In the genomic region with DNA sequence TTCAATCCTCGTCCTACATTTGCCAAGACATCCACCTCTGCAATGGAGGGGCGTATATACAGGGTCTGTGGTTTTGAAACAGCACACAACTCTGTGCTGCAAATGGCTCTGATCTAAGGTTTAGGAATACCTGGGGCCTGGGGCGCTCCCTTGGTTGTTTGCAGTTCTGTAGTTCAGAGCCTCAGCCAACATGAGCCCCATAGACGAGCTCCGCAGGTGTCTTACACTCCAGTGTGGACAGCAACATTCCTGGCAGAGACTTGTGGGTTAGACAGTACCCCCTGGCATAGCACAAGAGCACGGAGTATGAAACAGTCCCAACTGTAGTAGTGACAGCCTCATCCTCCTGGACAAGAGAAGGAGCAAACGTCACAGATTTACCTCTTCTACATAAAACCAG, we compare ENCODE assay signal across 21 cellular contexts.
A peak's percentile ranks its signal among the peaks of the same experiment; 100 is the strongest.
DNase-seq lines count a peak whose midpoint lies in the region; ATAC-seq and TF ChIP-seq lines count a peak whose summit lies in the region.
"Had no signal": no experiment of that assay in that cellular context is flagged by ENCODE, and none has a peak within 500 bp of the region (broad histone marks: within the 10 kb centered on the region; RNA-seq: fewer than 3 reads in every experiment).

No MANE protein-coding gene starts in this region.

- H3K27ac Mint-ChIP-seq in GM23338, result no peak overlapping the region
- H3K27ac Mint-ChIP-seq in WTC11, result no peak overlapping the region
- H3K27ac Mint-ChIP-seq in endodermal cell, result no peak overlapping the region

- DNase-seq in GM23338 (ENCODE audit: low spot score) (peak; percentile 50), WTC11 (ENCODE audit: low spot score) (no peak), endodermal cell (peak; percentile 64), retina (peak; percentile 24), NCI-H226 (no peak), SKM-1 (lab: John Stamatoyannopoulos, UW; ENCODE audit: unreplicated experiment) (no peak), AG08396 (ENCODE audit: low spot score) (no peak)
- DNase-seq: 8988T; ACHN; C1 segment of cervical spinal cord; CD8-positive, alpha-beta memory T cell; DMS 273 treated with DMSO at 0.1 percent for 48 hours; DMS79; EL; GDM1; GOT3; H7; HCEC 1CT had no signal

- CTCF ChIA-PET in WTC11 (lab: Charles Lee), result interaction anchor here (0.5 to 2.5 kb wide), 3 partner anchors 24 to 111 kb away, joined by 3 to 14 read pairs (median 3); no protein-coding TSS in a partner anchor

- no peaks in the 10 kb centered on the region for H3K79me2 ChIP-seq in GM23338 (replicated peaks; ENCODE audit: insufficient read depth)

- no peak overlapping the region for H3K4me3 ChIP-seq in GM23338
- H3K4me3 ChIP-seq in endodermal cell (ENCODE audit: low read length), result no peak overlapping the region
- H3K4me3 ChIP-seq: A549, GM12878 had no signal

- WGBS in endodermal cell (ENCODE audit: insufficient coverage in 1 of 2, insufficient read length in 1 of 2), 2 experiments, result 77 to 84% methylated on average over 4 to 7 of the region's 7 CpGs

- H3K9me3 ChIP-seq in endodermal cell (ENCODE audit: control insufficient read depth, low read length), result no peaks in the 10 kb centered on the region
- H3K9me3 ChIP-seq: A549 had no signal

- H3K9me3 Mint-ChIP-seq in GM23338 (no peaks in the 10 kb centered on the region), WTC11 (no peaks in the 10 kb centered on the region), endodermal cell (no peaks in the 10 kb centered on the region)

- peaks cover 79% of the 10 kb centered on the region for H3K4me1 ChIP-seq in GM23338 (ENCODE audit: insufficient read depth)
- H3K4me1 ChIP-seq in endodermal cell (ENCODE audit: control insufficient read depth, insufficient read depth, low read length), result peaks cover 20% of the 10 kb centered on the region
- H3K4me1 ChIP-seq: A549 had no signal

- no peak for TF ChIP-seq CTCF in GM23338 (conservative IDR thresholded peaks at IDR 0.05; ENCODE audit: low read depth in 2 of 2)
- no peak for TF ChIP-seq CTCF in WTC11 (IDR thresholded peaks at IDR 0.05)
- no peak for TF ChIP-seq CTCF in endodermal cell (conservative IDR thresholded peaks at IDR 0.05)

- H3K27me3 Mint-ChIP-seq in GM23338 (ENCODE audit: insufficient read depth, low read depth, poor library complexity) (peaks cover 97% of the 10 kb centered on the region), WTC11 (ENCODE audit: low read depth) (peaks cover 97% of the 10 kb centered on the region), endodermal cell (ENCODE audit: insufficient read depth) (peaks cover 86% of the 10 kb centered on the region)

- no peaks in the 10 kb centered on the region; the same call in 1 of the 2 replicates for H4K20me1 ChIP-seq in GM23338 (replicated peaks; ENCODE audit: insufficient read depth)

- H3K27ac ChIP-seq in GM23338 (ENCODE audit: low read depth), result no peak overlapping the region
- H3K27ac ChIP-seq in endodermal cell (ENCODE audit: low read depth, low read length), result no peak overlapping the region
- H3K27ac ChIP-seq: A549 had no signal

- no peaks in the 10 kb centered on the region for H3K9me2 ChIP-seq in GM23338 (ENCODE audit: insufficient read depth)

- H3K4me2 ChIP-seq in GM23338, result peak overlapping the region; percentile 80; the same call in 1 of the 2 replicates
- H3K4me2 ChIP-seq: A549 had no signal

- peaks cover 99% of the 10 kb centered on the region for H3K27me3 ChIP-seq in GM23338 (ENCODE audit: insufficient read depth)
- H3K27me3 ChIP-seq in endodermal cell (ENCODE audit: control insufficient read depth, insufficient read depth, low read length, poor library complexity, severe bottlenecking), result peaks cover 60% of the 10 kb centered on the region

- peak; percentile 7 for ATAC-seq in GM23338
- ATAC-seq in WTC11, result peak; percentile 4; the same call in 1 of the 2 replicates
- no peak for ATAC-seq in HG03565 (IDR thresholded peaks at IDR 0.05; ENCODE audit: unreplicated experiment)
- ATAC-seq: A549, GM12878 had no signal

- POLR2A ChIA-PET in WTC11 (lab: Charles Lee), result no interaction called here

- H3K36me3 Mint-ChIP-seq in GM23338 (ENCODE audit: low read depth) (no peaks in the 10 kb centered on the region; the same call in 2 of the 3 replicates), WTC11 (no peaks in the 10 kb centered on the region), endodermal cell (ENCODE audit: low read depth) (no peaks in the 10 kb centered on the region)
- H3K36me3 Mint-ChIP-seq: CD8-positive, alpha-beta memory T cell had no signal

- peaks cover 80% of the 10 kb centered on the region for H3K4me1 Mint-ChIP-seq in GM23338
- peaks cover 82% of the 10 kb centered on the region for H3K4me1 Mint-ChIP-seq in WTC11
- peaks cover 77% of the 10 kb centered on the region for H3K4me1 Mint-ChIP-seq in endodermal cell

- H3K4me3 Mint-ChIP-seq in GM23338 (peak overlapping the region; percentile 15; the same call in 1 of the 3 replicates), WTC11 (no peak overlapping the region), endodermal cell (no peak overlapping the region)

- H2AFZ ChIP-seq in GM23338, result no peak overlapping the region

- no peak overlapping the region for H3K9ac ChIP-seq in endodermal cell (ENCODE audit: extremely low read depth, low read length, poor library complexity, severe bottlenecking)

- peaks cover 24% of the 10 kb centered on the region for H3F3A ChIP-seq in GM23338 (replicated peaks; ENCODE audit: low read depth)

- H3K36me3 ChIP-seq in GM23338 (ENCODE audit: insufficient read depth) (no peaks in the 10 kb centered on the region), endodermal cell (ENCODE audit: control insufficient read depth, insufficient read depth, low read length) (no peaks in the 10 kb centered on the region)

TF ChIP-seq in GM23338, 12 proteins besides CTCF, POLR2A, EP300 and RAD21 (continues in another document):
- TF ChIP-seq, protein P1, sequence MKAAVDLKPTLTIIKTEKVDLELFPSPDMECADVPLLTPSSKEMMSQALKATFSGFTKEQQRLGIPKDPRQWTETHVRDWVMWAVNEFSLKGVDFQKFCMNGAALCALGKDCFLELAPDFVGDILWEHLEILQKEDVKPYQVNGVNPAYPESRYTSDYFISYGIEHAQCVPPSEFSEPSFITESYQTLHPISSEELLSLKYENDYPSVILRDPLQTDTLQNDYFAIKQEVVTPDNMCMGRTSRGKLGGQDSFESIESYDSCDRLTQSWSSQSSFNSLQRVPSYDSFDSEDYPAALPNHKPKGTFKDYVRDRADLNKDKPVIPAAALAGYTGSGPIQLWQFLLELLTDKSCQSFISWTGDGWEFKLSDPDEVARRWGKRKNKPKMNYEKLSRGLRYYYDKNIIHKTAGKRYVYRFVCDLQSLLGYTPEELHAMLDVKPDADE (IDR thresholded peaks at IDR 0.05), result no peak
- no peak for TF ChIP-seq JUNB (IDR thresholded peaks at IDR 0.05; ENCODE audit: unreplicated experiment)

TF ChIP-seq in WTC11, 78 proteins besides CTCF, POLR2A, EP300 and RAD21:
- TF ChIP-seq CBFB (CRISPR knock-in tag; IDR thresholded peaks at IDR 0.05; ENCODE audit: low read depth) (no peak), HMGA2 (CRISPR knock-in tag; IDR thresholded peaks at IDR 0.05) (no peak), ETV6 (CRISPR knock-in tag; IDR thresholded peaks at IDR 0.05) (no peak), RORB (CRISPR knock-in tag; IDR thresholded peaks at IDR 0.05) (no peak), NFYB (CRISPR knock-in tag; conservative IDR thresholded peaks at IDR 0.05; ENCODE audit: low read depth) (no peak)
- TF ChIP-seq, protein P2, sequence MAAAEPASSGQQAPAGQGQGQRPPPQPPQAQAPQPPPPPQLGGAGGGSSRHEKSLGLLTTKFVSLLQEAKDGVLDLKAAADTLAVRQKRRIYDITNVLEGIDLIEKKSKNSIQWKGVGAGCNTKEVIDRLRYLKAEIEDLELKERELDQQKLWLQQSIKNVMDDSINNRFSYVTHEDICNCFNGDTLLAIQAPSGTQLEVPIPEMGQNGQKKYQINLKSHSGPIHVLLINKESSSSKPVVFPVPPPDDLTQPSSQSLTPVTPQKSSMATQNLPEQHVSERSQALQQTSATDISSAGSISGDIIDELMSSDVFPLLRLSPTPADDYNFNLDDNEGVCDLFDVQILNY (CRISPR knock-in tag; IDR thresholded peaks at IDR 0.05), result no peak
- TF ChIP-seq, protein P3, sequence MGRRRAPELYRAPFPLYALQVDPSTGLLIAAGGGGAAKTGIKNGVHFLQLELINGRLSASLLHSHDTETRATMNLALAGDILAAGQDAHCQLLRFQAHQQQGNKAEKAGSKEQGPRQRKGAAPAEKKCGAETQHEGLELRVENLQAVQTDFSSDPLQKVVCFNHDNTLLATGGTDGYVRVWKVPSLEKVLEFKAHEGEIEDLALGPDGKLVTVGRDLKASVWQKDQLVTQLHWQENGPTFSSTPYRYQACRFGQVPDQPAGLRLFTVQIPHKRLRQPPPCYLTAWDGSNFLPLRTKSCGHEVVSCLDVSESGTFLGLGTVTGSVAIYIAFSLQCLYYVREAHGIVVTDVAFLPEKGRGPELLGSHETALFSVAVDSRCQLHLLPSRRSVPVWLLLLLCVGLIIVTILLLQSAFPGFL (CRISPR knock-in tag; IDR thresholded peaks at IDR 0.05; ENCODE audit: borderline replicate concordance), result no peak
- TF ChIP-seq, protein P4, sequence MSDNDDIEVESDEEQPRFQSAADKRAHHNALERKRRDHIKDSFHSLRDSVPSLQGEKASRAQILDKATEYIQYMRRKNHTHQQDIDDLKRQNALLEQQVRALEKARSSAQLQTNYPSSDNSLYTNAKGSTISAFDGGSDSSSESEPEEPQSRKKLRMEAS (CRISPR knock-in tag; IDR thresholded peaks at IDR 0.05), result no peak

Comparison
In these comparisons a context has a peak if more than half of its experiments do, and no peak if none do; other contexts are left out.
1. DNase-seq: peak in GM23338 (single experiment), endodermal cell (single experiment) and retina (single experiment); none in WTC11 (single experiment), NCI-H226 (single experiment), SKM-1 (single experiment) and AG08396 (single experiment).